Comparison of ENCODE assay signal across 1 cellular context in the genomic region with DNA sequence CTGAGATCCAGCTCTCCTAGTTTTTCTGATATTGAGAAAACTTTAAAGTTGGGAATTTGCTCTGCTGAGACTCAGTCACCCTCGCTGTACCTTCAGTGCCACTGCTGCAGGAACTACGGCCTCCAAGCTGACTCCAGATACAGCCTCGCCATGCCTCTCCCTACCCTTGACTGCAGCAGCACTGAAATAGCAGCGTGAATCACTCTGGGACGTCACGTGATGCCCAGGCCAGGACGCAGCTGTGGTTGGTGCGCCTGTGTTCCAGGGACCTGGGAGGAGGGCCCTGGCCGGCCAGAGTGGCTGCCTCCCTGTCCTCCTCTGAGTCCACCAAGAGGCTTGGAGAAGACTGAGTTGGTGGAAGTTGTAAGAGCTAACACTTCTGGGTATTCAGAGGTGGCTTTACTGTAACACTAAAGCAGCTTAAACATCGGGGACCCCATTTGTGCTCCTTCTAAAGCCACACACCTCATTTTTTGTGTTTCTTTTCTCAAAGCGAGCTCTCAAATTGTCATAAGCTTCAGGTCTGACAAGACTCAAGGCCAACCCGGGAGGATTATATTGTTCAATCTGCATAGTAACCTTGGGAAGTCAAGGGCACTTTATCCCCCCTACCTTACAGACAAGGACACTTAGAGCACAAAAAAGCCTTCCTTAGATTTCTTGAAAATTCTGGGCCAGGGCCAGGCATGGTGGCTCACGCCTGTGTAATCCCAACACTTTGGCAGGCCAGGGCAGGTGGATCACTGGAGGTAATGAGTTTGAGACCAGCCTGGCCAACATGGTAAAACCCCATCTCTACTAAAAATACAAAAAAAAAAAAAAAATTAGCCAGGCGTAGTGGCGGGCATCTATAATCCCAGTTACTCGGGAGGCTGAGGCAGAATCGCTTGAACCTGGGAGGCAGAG.
TF ChIP-seq lines count a peak whose summit lies in the region.

No MANE protein-coding gene starts in this region.

TF ChIP-seq in HepG2, 621 proteins besides CTCF, POLR2A, EP300 and RAD21 (continued from another document and continues in another):
- TF ChIP-seq, protein P1, sequence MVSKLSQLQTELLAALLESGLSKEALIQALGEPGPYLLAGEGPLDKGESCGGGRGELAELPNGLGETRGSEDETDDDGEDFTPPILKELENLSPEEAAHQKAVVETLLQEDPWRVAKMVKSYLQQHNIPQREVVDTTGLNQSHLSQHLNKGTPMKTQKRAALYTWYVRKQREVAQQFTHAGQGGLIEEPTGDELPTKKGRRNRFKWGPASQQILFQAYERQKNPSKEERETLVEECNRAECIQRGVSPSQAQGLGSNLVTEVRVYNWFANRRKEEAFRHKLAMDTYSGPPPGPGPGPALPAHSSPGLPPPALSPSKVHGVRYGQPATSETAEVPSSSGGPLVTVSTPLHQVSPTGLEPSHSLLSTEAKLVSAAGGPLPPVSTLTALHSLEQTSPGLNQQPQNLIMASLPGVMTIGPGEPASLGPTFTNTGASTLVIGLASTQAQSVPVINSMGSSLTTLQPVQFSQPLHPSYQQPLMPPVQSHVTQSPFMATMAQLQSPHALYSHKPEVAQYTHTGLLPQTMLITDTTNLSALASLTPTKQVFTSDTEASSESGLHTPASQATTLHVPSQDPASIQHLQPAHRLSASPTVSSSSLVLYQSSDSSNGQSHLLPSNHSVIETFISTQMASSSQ (IDR thresholded peaks at IDR 0.05; ENCODE audit: low read depth): no peak
- TF ChIP-seq, protein P1 (CRISPR knock-in tag; IDR thresholded peaks at IDR 0.05; ENCODE audit: borderline replicate concordance): no peak
- TF ChIP-seq ZNF792 (CRISPR knock-in tag; IDR thresholded peaks at IDR 0.05) (0 out of 2 replicates have a peak, but pooled peaks have one; percentile 32), SP140L (CRISPR knock-in tag; IDR thresholded peaks at IDR 0.05; ENCODE audit: borderline replicate concordance) (no peak), SOX5 (CRISPR knock-in tag; IDR thresholded peaks at IDR 0.05; ENCODE audit: borderline replicate concordance) (peak; percentile 38; the same call in 1 of the 2 replicates), ELF1 (CRISPR knock-in tag; IDR thresholded peaks at IDR 0.05) (no peak; the same call in 1 of the 2 replicates), ISX (CRISPR knock-in tag; conservative IDR thresholded peaks at IDR 0.05) (no peak), ZNF709 (CRISPR knock-in tag; IDR thresholded peaks at IDR 0.05) (no peak), CC2D1A (CRISPR knock-in tag; IDR thresholded peaks at IDR 0.05) (no peak), TBX2 (CRISPR knock-in tag; IDR thresholded peaks at IDR 0.05; ENCODE audit: borderline replicate concordance) (no peak), ZNF652 (CRISPR knock-in tag; IDR thresholded peaks at IDR 0.05; ENCODE audit: borderline replicate concordance, low read depth) (no peak), FIP1L1 (IDR thresholded peaks at IDR 0.05; ENCODE audit: borderline replicate concordance, insufficient read depth, low read depth, low read length) (no peak), SYNCRIP (IDR thresholded peaks at IDR 0.05; ENCODE audit: insufficient read depth, low read depth, low read length) (no peak), RORA (CRISPR knock-in tag; IDR thresholded peaks at IDR 0.05) (no peak), MXI1 (IDR thresholded peaks at IDR 0.05; ENCODE audit: borderline replicate concordance, low read depth, low read length) (peak; percentile 58; the same call in 1 of the 3 replicates), MAF1 (CRISPR knock-in tag; IDR thresholded peaks at IDR 0.05; ENCODE audit: borderline replicate concordance) (no peak), AGO1 (IDR thresholded peaks at IDR 0.05; ENCODE audit: low read depth, low read length, poor library complexity, severe bottlenecking) (no peak), GATA4 (IDR thresholded peaks at IDR 0.05; ENCODE audit: borderline replicate concordance, low read depth) (no peak), NFE2L2 (IDR thresholded peaks at IDR 0.05; ENCODE audit: low read length) (no peak), ZNF589 (CRISPR knock-in tag; conservative IDR thresholded peaks at IDR 0.05) (no peak), JUND (CRISPR knock-in tag; IDR thresholded peaks at IDR 0.05) (0 out of 2 replicates have a peak, but pooled peaks have one; percentile 63), IKZF4 (CRISPR knock-in tag; IDR thresholded peaks at IDR 0.05; ENCODE audit: borderline replicate concordance, low read depth, not compliant biosample characterization) (no peak), CREM (IDR thresholded peaks at IDR 0.05) (no peak), CREM (CRISPR knock-in tag; IDR thresholded peaks at IDR 0.05) (no peak), NR2C2 (CRISPR knock-in tag; IDR thresholded peaks at IDR 0.05; ENCODE audit: borderline replicate concordance) (no peak), ZNF83 (CRISPR knock-in tag; IDR thresholded peaks at IDR 0.05; ENCODE audit: borderline replicate concordance) (no peak), MIER3 (CRISPR knock-in tag; IDR thresholded peaks at IDR 0.05; ENCODE audit: borderline replicate concordance) (peak; percentile 74; the same call in 1 of the 2 replicates), GABPB1 (CRISPR knock-in tag; IDR thresholded peaks at IDR 0.05) (peak; percentile 28; the same call in 1 of the 2 replicates)
- TF ChIP-seq, protein P2, sequence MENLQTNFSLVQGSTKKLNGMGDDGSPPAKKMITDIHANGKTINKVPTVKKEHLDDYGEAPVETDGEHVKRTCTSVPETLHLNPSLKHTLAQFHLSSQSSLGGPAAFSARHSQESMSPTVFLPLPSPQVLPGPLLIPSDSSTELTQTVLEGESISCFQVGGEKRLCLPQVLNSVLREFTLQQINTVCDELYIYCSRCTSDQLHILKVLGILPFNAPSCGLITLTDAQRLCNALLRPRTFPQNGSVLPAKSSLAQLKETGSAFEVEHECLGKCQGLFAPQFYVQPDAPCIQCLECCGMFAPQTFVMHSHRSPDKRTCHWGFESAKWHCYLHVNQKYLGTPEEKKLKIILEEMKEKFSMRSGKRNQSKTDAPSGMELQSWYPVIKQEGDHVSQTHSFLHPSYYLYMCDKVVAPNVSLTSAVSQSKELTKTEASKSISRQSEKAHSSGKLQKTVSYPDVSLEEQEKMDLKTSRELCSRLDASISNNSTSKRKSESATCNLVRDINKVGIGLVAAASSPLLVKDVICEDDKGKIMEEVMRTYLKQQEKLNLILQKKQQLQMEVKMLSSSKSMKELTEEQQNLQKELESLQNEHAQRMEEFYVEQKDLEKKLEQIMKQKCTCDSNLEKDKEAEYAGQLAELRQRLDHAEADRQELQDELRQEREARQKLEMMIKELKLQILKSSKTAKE (CRISPR knock-in tag; IDR thresholded peaks at IDR 0.05; ENCODE audit: borderline replicate concordance): peak; percentile 19; the same call in 1 of the 2 replicates
- TF ChIP-seq, protein P3, sequence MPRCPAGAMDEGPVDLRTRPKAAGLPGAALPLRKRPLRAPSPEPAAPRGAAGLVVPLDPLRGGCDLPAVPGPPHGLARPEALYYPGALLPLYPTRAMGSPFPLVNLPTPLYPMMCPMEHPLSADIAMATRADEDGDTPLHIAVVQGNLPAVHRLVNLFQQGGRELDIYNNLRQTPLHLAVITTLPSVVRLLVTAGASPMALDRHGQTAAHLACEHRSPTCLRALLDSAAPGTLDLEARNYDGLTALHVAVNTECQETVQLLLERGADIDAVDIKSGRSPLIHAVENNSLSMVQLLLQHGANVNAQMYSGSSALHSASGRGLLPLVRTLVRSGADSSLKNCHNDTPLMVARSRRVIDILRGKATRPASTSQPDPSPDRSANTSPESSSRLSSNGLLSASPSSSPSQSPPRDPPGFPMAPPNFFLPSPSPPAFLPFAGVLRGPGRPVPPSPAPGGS (CRISPR knock-in tag; IDR thresholded peaks at IDR 0.05): no peak
- TF ChIP-seq, protein P4, sequence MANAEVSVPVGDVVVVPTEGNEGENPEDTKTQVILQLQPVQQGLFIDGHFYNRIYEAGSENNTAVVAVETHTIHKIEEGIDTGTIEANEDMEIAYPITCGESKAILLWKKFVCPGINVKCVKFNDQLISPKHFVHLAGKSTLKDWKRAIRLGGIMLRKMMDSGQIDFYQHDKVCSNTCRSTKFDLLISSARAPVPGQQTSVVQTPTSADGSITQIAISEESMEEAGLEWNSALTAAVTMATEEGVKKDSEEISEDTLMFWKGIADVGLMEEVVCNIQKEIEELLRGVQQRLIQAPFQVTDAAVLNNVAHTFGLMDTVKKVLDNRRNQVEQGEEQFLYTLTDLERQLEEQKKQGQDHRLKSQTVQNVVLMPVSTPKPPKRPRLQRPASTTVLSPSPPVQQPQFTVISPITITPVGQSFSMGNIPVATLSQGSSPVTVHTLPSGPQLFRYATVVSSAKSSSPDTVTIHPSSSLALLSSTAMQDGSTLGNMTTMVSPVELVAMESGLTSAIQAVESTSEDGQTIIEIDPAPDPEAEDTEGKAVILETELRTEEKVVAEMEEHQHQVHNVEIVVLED (CRISPR knock-in tag; IDR thresholded peaks at IDR 0.05; ENCODE audit: borderline replicate concordance): 0 out of 2 replicates have a peak, but pooled peaks have one; percentile 27
- TF ChIP-seq, protein P5, sequence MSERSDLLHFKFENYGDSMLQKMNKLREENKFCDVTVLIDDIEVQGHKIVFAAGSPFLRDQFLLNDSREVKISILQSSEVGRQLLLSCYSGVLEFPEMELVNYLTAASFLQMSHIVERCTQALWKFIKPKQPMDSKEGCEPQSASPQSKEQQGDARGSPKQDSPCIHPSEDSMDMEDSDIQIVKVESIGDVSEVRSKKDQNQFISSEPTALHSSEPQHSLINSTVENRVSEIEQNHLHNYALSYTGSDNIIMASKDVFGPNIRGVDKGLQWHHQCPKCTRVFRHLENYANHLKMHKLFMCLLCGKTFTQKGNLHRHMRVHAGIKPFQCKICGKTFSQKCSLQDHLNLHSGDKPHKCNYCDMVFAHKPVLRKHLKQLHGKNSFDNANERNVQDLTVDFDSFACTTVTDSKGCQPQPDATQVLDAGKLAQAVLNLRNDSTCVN (CRISPR knock-in tag; IDR thresholded peaks at IDR 0.05; ENCODE audit: borderline replicate concordance): 0 out of 2 replicates have a peak, but pooled peaks have one; percentile 24
- TF ChIP-seq, protein P6, sequence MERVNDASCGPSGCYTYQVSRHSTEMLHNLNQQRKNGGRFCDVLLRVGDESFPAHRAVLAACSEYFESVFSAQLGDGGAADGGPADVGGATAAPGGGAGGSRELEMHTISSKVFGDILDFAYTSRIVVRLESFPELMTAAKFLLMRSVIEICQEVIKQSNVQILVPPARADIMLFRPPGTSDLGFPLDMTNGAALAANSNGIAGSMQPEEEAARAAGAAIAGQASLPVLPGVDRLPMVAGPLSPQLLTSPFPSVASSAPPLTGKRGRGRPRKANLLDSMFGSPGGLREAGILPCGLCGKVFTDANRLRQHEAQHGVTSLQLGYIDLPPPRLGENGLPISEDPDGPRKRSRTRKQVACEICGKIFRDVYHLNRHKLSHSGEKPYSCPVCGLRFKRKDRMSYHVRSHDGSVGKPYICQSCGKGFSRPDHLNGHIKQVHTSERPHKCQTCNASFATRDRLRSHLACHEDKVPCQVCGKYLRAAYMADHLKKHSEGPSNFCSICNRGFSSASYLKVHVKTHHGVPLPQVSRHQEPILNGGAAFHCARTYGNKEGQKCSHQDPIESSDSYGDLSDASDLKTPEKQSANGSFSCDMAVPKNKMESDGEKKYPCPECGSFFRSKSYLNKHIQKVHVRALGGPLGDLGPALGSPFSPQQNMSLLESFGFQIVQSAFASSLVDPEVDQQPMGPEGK (CRISPR knock-in tag; IDR thresholded peaks at IDR 0.05): no peak
- TF ChIP-seq, protein P7, sequence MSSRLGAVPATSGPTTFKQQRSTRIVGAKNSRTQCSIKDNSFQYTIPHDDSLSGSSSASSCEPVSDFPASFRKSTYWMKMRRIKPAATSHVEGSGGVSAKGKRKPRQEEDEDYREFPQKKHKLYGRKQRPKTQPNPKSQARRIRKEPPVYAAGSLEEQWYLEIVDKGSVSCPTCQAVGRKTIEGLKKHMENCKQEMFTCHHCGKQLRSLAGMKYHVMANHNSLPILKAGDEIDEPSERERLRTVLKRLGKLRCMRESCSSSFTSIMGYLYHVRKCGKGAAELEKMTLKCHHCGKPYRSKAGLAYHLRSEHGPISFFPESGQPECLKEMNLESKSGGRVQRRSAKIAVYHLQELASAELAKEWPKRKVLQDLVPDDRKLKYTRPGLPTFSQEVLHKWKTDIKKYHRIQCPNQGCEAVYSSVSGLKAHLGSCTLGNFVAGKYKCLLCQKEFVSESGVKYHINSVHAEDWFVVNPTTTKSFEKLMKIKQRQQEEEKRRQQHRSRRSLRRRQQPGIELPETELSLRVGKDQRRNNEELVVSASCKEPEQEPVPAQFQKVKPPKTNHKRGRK (CRISPR knock-in tag; IDR thresholded peaks at IDR 0.05): no peak
- TF ChIP-seq, protein P8, sequence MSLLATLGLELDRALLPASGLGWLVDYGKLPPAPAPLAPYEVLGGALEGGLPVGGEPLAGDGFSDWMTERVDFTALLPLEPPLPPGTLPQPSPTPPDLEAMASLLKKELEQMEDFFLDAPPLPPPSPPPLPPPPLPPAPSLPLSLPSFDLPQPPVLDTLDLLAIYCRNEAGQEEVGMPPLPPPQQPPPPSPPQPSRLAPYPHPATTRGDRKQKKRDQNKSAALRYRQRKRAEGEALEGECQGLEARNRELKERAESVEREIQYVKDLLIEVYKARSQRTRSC (CRISPR knock-in tag; IDR thresholded peaks at IDR 0.05; ENCODE audit: low read depth): no peak
- TF ChIP-seq, protein P9, sequence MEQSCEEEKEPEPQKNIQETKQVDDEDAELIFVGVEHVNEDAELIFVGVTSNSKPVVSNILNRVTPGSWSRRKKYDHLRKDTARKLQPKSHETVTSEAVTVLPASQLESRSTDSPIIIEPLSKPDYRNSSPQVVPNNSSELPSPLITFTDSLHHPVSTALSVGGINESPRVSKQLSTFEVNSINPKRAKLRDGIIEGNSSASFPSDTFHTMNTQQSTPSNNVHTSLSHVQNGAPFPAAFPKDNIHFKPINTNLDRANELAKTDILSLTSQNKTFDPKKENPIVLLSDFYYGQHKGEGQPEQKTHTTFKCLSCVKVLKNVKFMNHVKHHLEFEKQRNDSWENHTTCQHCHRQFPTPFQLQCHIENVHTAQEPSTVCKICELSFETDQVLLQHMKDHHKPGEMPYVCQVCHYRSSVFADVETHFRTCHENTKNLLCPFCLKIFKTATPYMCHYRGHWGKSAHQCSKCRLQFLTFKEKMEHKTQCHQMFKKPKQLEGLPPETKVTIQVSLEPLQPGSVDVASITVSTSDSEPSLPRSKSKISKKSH (CRISPR knock-in tag; IDR thresholded peaks at IDR 0.05; ENCODE audit: borderline replicate concordance): no peak
